In the genomic region with DNA sequence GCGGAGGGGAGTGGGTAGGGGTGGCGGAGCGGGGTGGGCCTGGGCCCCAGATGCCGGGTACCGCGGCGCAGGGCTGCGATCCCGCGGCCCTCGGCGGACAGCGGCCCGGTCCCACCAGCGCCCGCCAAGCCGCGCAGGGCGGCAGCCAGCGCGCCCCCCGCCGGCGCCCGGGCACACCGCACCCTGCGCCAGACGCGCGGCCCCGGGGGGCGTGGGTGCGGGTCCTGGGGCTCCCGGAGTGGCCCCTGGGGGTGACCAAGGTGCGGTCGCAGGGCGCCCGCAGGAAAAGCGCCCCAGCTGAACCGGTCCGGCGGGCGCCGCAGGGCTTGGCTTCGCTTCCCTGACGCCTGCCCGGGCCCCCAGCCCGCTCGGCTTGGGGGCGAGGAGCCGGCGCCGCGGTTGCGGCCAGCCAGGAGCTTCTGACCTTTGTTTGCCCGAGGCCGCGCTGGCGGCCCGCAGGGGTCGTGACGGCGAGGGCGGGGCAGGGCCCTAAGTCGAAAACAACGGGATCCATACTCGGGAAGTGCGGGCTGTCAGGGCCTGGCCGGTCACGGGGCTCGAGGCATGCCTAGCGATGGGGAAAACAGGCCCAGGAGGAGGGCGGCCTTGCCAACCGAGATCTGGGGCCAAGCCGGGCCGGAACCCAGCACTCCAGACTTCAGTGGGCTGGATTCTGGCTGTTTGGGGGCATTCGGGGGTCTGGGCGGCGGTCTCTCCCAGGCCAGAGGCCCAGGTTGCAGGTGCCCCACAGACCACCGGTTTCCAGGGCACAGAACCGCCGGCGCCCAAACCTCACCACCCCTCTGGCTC, we compare ENCODE assay signal across 8 cellular contexts. TPM values are rescaled to one million over a fixed set of nuclear protein-coding genes. Genes with fewer than 3 reads are reported as not detected.
DNase-seq lines count a peak whose midpoint lies in the region; ATAC-seq and TF ChIP-seq lines count a peak whose summit lies in the region.

No MANE protein-coding gene starts in this region.

- peaks cover 16% of the 10 kb centered on the region for H3K36me3 Mint-ChIP-seq in effector memory CD8-positive, alpha-beta T cell (ENCODE audit: insufficient read depth)

- H3K9me3 Mint-ChIP-seq in effector memory CD8-positive, alpha-beta T cell, result no peaks in the 10 kb centered on the region

- peak; percentile 37 for ATAC-seq in GM21786 (IDR thresholded peaks at IDR 0.05; ENCODE audit: unreplicated experiment)
- ATAC-seq in effector memory CD8-positive, alpha-beta T cell (replicated peaks), result peak; percentile 43
- no peak for ATAC-seq in HG03378 (IDR thresholded peaks at IDR 0.05; ENCODE audit: unreplicated experiment)

- H3K9me3 ChIP-seq in mononuclear cell (ENCODE audit: low read depth, low read length), result no peaks in the 10 kb centered on the region

- peak; percentile 7 for TF ChIP-seq CTCF in NB4 (IDR thresholded peaks at IDR 0.05; ENCODE audit: low read depth, low read length)

- no peak overlapping the region for H3K27ac Mint-ChIP-seq in effector memory CD8-positive, alpha-beta T cell

- peaks cover 48% of the 10 kb centered on the region for H3K4me1 ChIP-seq in mononuclear cell (ENCODE audit: insufficient read depth, low read length)

- peaks cover 9 to 18% of the 10 kb centered on the region in 2 donors for H3K27me3 Mint-ChIP-seq in effector memory CD8-positive, alpha-beta T cell

- peak overlapping the region in 1 of 2 donors; percentile 43 for H3K4me3 Mint-ChIP-seq in effector memory CD8-positive, alpha-beta T cell

- no peak for TF ChIP-seq POLR2A in NB4 (IDR thresholded peaks at IDR 0.05; ENCODE audit: extremely low read depth, insufficient read length)

- H3K4me1 Mint-ChIP-seq in effector memory CD8-positive, alpha-beta T cell (ENCODE audit: low read depth in 2 of 2), result peaks cover 23 to 24% of the 10 kb centered on the region in 2 donors

- no peak overlapping the region for H3K4me3 ChIP-seq in NB4 (ENCODE audit: low read depth, low read length)
- H3K4me3 ChIP-seq in mononuclear cell (ENCODE audit: low read length), result peak overlapping the region; percentile 31

- peak; percentile 62 for DNase-seq in NCI-H748 (lab: John Stamatoyannopoulos, UW; ENCODE audit: unreplicated experiment)
- no peak for DNase-seq in NCI-H748 treated with DMSO at 0.1 percent for 48 hours (lab: John Stamatoyannopoulos, UW)
- DNase-seq in NB4 (ENCODE audit: low read depth), result no peak
- DNase-seq in effector memory CD8-positive, alpha-beta T cell, result peak in 1 of 3 experiments; percentile 55
- no peak for DNase-seq in DMS153 (lab: John Stamatoyannopoulos, UW)

- H3K27me3 ChIP-seq in mononuclear cell (ENCODE audit: insufficient read depth, low read length), result peaks cover 13% of the 10 kb centered on the region

RNA-seq across cellular contexts. Expression of a gene that starts 0.6 kb away (rescaled TPM):
- 26.7 TPM for total RNA-seq in mononuclear cell

RNA-seq across cellular contexts. Expression of a gene that starts 5.5 kb away (rescaled TPM):
- not detected for total RNA-seq in mononuclear cell

RNA-seq across cellular contexts. Expression of a gene that starts 52.4 kb away (rescaled TPM):
- not detected for total RNA-seq in mononuclear cell
